In the genomic region with DNA sequence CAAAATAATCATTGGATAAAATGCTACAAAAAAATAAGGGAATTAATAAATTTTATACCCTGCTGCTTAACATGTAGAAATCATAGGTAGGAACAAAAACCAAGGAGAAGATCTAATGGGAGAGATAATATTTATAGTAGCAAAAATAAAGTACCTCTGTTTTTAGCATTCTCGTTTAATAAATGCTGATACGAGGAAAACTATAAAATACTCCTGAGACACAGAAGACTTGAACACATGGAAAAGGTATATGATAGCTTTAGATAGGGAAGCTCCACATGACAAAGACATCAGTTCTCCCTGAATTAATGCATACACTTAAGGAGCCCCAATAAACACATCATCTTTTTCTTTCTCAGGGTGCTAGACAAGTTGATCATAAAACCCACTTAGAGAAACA, we compare ENCODE assay signal across 24 cellular contexts. TPM values are rescaled to one million over a fixed set of nuclear protein-coding genes. Genes with fewer than 3 reads are reported as not detected.
DNase-seq lines count a peak whose midpoint lies in the region; ATAC-seq, FAIRE-seq and TF ChIP-seq lines count a peak whose summit lies in the region.
"Had no signal": no experiment of that assay in that cellular context is flagged by ENCODE, and none has a peak within 500 bp of the region (broad histone marks: within the 10 kb centered on the region; RNA-seq: fewer than 3 reads in every experiment).

No MANE protein-coding gene starts in this region.

- no peak for FAIRE-seq in A549 (lab: Jason Lieb, UNC)
- FAIRE-seq in K562 (lab: Jason Lieb, UNC): no peak
- FAIRE-seq: A204.1, GM12878, GM12892, GM19239 had no signal

- CTCF ChIA-PET in A549 (lab: Yijun Ruan, JAX): interaction anchor here (1.6 to 1.8 kb wide), 2 partner anchors 20 to 49 kb away, joined by 4 read pairs; no protein-coding TSS in a partner anchor
- CTCF ChIA-PET in K562 (lab: Yijun Ruan, JAX; ENCODE audit: low intra/inter-chr PET ratio): no interaction called here

- H3K36me3 ChIP-seq in K562 (ENCODE audit: control insufficient read depth, insufficient read depth, low read length): no peaks in the 10 kb centered on the region
- H3K36me3 ChIP-seq: BLaER1 treated with 17β-estradiol and CSF1 and Interleukin-3, amounts not matched to agents 10 nM and 100 nM had no signal

- POLR2A ChIA-PET in A549 (lab: Yijun Ruan, JAX): no interaction called here
- POLR2A ChIA-PET in K562 (lab: Yijun Ruan, JAX): no interaction called here

- no peaks in the 10 kb centered on the region for H3K79me2 ChIP-seq in K562 (ENCODE audit: control insufficient read depth, insufficient read depth, low read length)

- no peaks in the 10 kb centered on the region for H3K4me1 ChIP-seq in A549
- no peaks in the 10 kb centered on the region; a peak in 1 of 5 replicates for H3K4me1 ChIP-seq in K562 (replicated peaks in 1 of 2; ENCODE audit: control insufficient read depth in 2 of 2, insufficient read depth in 2 of 2, low read length in 2 of 2)

- H2AFZ ChIP-seq in K562 (ENCODE audit: low read depth, low read length): no peak overlapping the region

- H3K9me1 ChIP-seq in K562 (ENCODE audit: control insufficient read depth, insufficient read depth, low read length): no peaks in the 10 kb centered on the region

- H3K9ac ChIP-seq in K562 (ENCODE audit: insufficient read depth in 1 of 2, low read depth in 2 of 2, low read length in 2 of 2): no peak overlapping the region
- H3K9ac ChIP-seq: BLaER1 treated with 17β-estradiol and CSF1 and Interleukin-3, amounts not matched to agents 10 nM and 100 nM had no signal

- H3K9me3 ChIP-seq in A549: no peaks in the 10 kb centered on the region
- no peaks in the 10 kb centered on the region; the same call in 1 of the 2 replicates for H3K9me3 ChIP-seq in K562 (replicated peaks; ENCODE audit: control insufficient read depth, insufficient read depth, low read depth, low read length)

- WGBS in A549 (ENCODE audit: missing lambda C conversion rate): 78% methylated on average over 2 of the region's 2 CpGs
- WGBS in K562 (ENCODE audit: insufficient coverage, low coverage, missing lambda C conversion rate): 0% methylated on average over 2 of the region's 2 CpGs

- H3K27me3 ChIP-seq in K562 (ENCODE audit: control insufficient read depth in 2 of 2, insufficient read depth in 2 of 2, low read length in 2 of 2): peaks cover 13 to 33% of the 10 kb centered on the region in 2 experiments; a peak in 4 of 5 replicates

- TF ChIP-seq RAD21 in A549 (conservative IDR thresholded peaks at IDR 0.05 in 1 of 2, IDR thresholded peaks at IDR 0.05 in 1 of 2) (no peak), K562 (CRISPR knock-in tag; conservative IDR thresholded peaks at IDR 0.05 in 1 of 2, IDR thresholded peaks at IDR 0.05 in 1 of 2) (no peak)

- H3K4me3 ChIP-seq in A549 (no peak overlapping the region), K562 (no peak overlapping the region)
- H3K4me3 ChIP-seq: BLaER1 treated with 17β-estradiol and CSF1 and Interleukin-3, amounts not matched to agents 10 nM and 100 nM; GM12878 had no signal

- intact Hi-C loops in K562 (cut with micrococcal nuclease): no loop called here

- no peak for ATAC-seq in A549
- no peak for ATAC-seq in K562
- ATAC-seq: GM12878 had no signal

- no TSS peak for BruUV-seq in K562 (replicated peaks; lab: Mats Ljungman, UMichigan)

- H3K27ac ChIP-seq in A549 (no peak overlapping the region), C4-2B (peak overlapping the region; percentile 28; the same call in 1 of the 2 replicates), K562 (ENCODE audit: extremely low read depth, low read depth, low read length) (no peak overlapping the region)
- H3K27ac ChIP-seq: BLaER1 treated with 17β-estradiol and CSF1 and Interleukin-3, amounts not matched to agents 10 nM and 100 nM had no signal

- TF ChIP-seq EP300 in A549 (IDR thresholded peaks at IDR 0.05): no peak
- TF ChIP-seq EP300 in K562 (IDR thresholded peaks at IDR 0.05; ENCODE audit: low read length): no peak

- H3K4me2 ChIP-seq in A549 (no peak overlapping the region), K562 (ENCODE audit: insufficient read depth, low read length) (no peak overlapping the region)
- H3K4me2 ChIP-seq: BLaER1 treated with 17β-estradiol and CSF1 and Interleukin-3, amounts not matched to agents 10 nM and 100 nM had no signal

- DNase-seq in A549 (ENCODE audit: low read depth in 1 of 2, low spot score in 1 of 2) (no peak), K562 (ENCODE audit: extremely low read depth in 1 of 4, low spot score in 3 of 4) (no peak), GM13977 (ENCODE audit: low spot score) (no peak)
- no peak for DNase-seq in stimulated activated CD4-positive, alpha-beta T cell treated with anti-CD3 and anti-CD28 coated beads, Interleukin-2, amount 100 ng/mL, for 24 hours
- DNase-seq: 8988T; AML-193; CD4-positive, alpha-beta memory T cell; CD4-positive, CD25-positive, alpha-beta regulatory T cell; CD8-positive, alpha-beta memory T cell; COR-L47; DMS 273 treated with DMSO at 0.1 percent for 48 hours; DMS153; DMS53; DMS79; DND-41; EL; GDM1 had no signal

- no peak for TF ChIP-seq POLR2A in A549 (IDR thresholded peaks at IDR 0.05; ENCODE audit: low read length)
- TF ChIP-seq POLR2A in K562 (conservative IDR thresholded peaks at IDR 0.05): no peak

- no peak for TF ChIP-seq CTCF in A549 (IDR thresholded peaks at IDR 0.05)
- TF ChIP-seq CTCF in C4-2B (conservative IDR thresholded peaks at IDR 0.05): no peak
- no peak for TF ChIP-seq CTCF in K562 (IDR thresholded peaks at IDR 0.05 in 2 of 3, conservative IDR thresholded peaks at IDR 0.05 in 1 of 3; ENCODE audit: insufficient read depth in 2 of 3, low read depth in 1 of 3, low read length in 3 of 3)
- TF ChIP-seq CTCF in GM13977 (IDR thresholded peaks at IDR 0.05; ENCODE audit: extremely low read depth, insufficient read depth, missing control alignments): no peak

- in situ Hi-C loops in K562 (cut with MboI): no loop called here
- in situ Hi-C loops in GM13977 (cut with MboI; ENCODE audit: low pct_unique_long_range_greater_than_20kb, low sequenced_read_pairs, unreplicated experiment): no loop called here

- H4K20me1 ChIP-seq in K562 (replicated peaks; ENCODE audit: control insufficient read depth, insufficient read depth, low read length): no peaks in the 10 kb centered on the region

TF ChIP-seq in A549, 52 proteins besides CTCF, POLR2A, EP300 and RAD21:
- TF ChIP-seq CBX8 (IDR thresholded peaks at IDR 0.05) (no peak), MAFK (IDR thresholded peaks at IDR 0.05; ENCODE audit: partially characterized antibody) (peak; percentile 25)

TF ChIP-seq in K562, 482 proteins besides CTCF, POLR2A, EP300 and RAD21:
- TF ChIP-seq MTA3 (IDR thresholded peaks at IDR 0.05; ENCODE audit: borderline replicate concordance) (no peak), ZNF316 (IDR thresholded peaks at IDR 0.05) (peak; percentile 49; the same call in 1 of the 2 replicates)

RNA-seq across cellular contexts. Expression of gene MCF2L, which starts 44.6 kb away (rescaled TPM):
- polyA plus RNA-seq in A549 (2011; rRNA removed) (0.92 and 0.99 TPM in 2 replicates), A549 (2017; fragmentation: RNase III; extraction: RNeasy Plus Mini Kit Qiagen cat#74134 plus additional on column Dnase treatment) (0.16 to 0.37 TPM (median 0.36 TPM) in 3 replicates), K562 (2011; rRNA removed) (0.18 TPM in 1 of 2 replicates, not detected in the other), K562 (2014; fragmentation: Illumina TruSeq; extraction: Trizol) (not detected in 2 replicates), K562 (2014; fragmentation: Nextera tagmentation; extraction: Ambion mirVana) (not detected), K562 (2014; rRNA removed) (not detected in 2 replicates)
- 0.37 and 0.45 TPM in 2 replicates for polyA plus RNA-seq in A549 (2012; cell fraction: cytosol; rRNA removed)
- polyA plus RNA-seq in A549 (2012; cell fraction: nucleus; rRNA removed): 0.93 and 1.3 TPM in 2 replicates
- polyA minus RNA-seq in A549 (2011; rRNA and poly(A)+ RNA removed): 0.50 and 0.88 TPM in 2 replicates
- 0.16 and 0.97 TPM in 2 replicates for total RNA-seq in K562 (2011; cell fraction: chromatin; rRNA removed; ENCODE audit: low replicate concordance)
- 0.33 TPM in 1 of 2 replicates, not detected in the other for total RNA-seq in K562 (2011; cell fraction: nucleolus; rRNA removed)
- total RNA-seq in K562 (2011; cell fraction: nucleoplasm; rRNA removed): 0.15 and 0.38 TPM in 2 replicates
- total RNA-seq in K562 (2014; rRNA removed) (0.05 TPM in 1 of 2 replicates, not detected in the other), K562 (2014; rRNA removed; fragmentation: Illumina TruSeq; extraction: Trizol) (not detected in 2 replicates), K562 (2015; rRNA removed; fragmentation: Illumina TruSeq; extraction: Trizol) (0.11 and 0.25 TPM in 2 replicates), K562 (2021) (0.18 and 0.56 TPM in 2 replicates)
- 0.22 TPM in 1 of 2 replicates, not detected in the other for polyA plus RNA-seq in K562 (2011; cell fraction: cytosol; rRNA removed)
- 0.13 and 0.29 TPM in 2 replicates for polyA plus RNA-seq in K562 (2011; cell fraction: nucleus; rRNA removed)
- 0.10 and 0.22 TPM in 2 replicates for polyA plus RNA-seq in K562 (2012)
- not detected in 2 replicates for polyA minus RNA-seq in K562 (2011; rRNA and poly(A)+ RNA removed)
- polyA minus RNA-seq in K562 (2011; cell fraction: cytosol; rRNA and poly(A)+ RNA removed): 2.6 TPM in 1 of 2 replicates, not detected in the other
- polyA minus RNA-seq in K562 (2011; cell fraction: nucleus; rRNA and poly(A)+ RNA removed): 0.27 TPM in 1 of 2 replicates, not detected in the other
- polyA plus RNA-seq: CD14-positive monocyte had no signal

Comparison
In these comparisons a context has a peak if more than half of its experiments do, and no peak if none do; other contexts are left out.
1. Of the 35 proteins assayed by ChIP-seq in both K562 and A549: peak only in K562: none; only in A549: MAFK; in both: none; in neither: 34.